Comparison of ENCODE assay signal across 19 cellular contexts in the genomic region with DNA sequence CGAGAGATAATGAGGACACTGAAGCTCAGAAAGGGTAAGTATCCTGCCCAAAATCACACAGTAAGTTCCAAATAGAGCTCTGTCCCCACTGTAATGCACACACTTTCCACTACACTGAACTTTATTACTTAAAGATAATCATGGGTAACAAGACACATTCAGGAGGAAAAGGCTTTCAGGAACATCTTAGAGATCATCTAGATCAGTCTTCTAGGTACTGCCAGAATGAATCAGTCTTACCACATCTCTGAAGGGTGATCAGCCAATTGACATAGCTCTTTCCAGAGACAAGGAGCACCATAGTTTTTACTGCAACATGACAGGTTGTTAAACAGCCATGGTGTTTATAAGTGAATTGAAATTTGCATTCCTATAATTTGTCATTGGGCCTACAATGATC.
"Had no signal": no experiment of that assay in that cellular context is flagged by ENCODE, and none has a peak within 500 bp of the region (broad histone marks: within the 10 kb centered on the region; RNA-seq: fewer than 3 reads in every experiment).

No MANE protein-coding gene starts in this region.

- H3K9me3 ChIP-seq: gastroesophageal sphincter, heart left ventricle, left lung, tibial artery had no signal

- H3K9me3 Mint-ChIP-seq: activated naive CD8-positive, alpha-beta T cell treated with anti-CD3 and anti-CD28 coated beads, Interleukin-2, amount 10 ng/mL, durations not matched to agents 7 days and 5 days; central memory CD8-positive, alpha-beta T cell; nephron; stimulated activated memory B cell treated with anti-CD40 and anti-IgM and Interleukin-4, amounts not matched to agents 10 μg/mL and 1 μg/mL and 100 μg/mL, for 72 hours had no signal

- DNase-seq: activated CD4-positive, alpha-beta T cell treated with anti-CD3 and anti-CD28 coated beads for 48 hours; activated gamma-delta T cell; activated naive CD8-positive, alpha-beta T cell treated with anti-CD3 and anti-CD28 coated beads, Interleukin-2, amount 10 ng/mL, durations not matched to agents 7 days and 5 days; activated T-cell treated with anti-CD3 and anti-CD28 coated beads for 4 hours; anterior cingulate cortex; brain microvascular endothelial cell; heart left ventricle; kidney; left lung; midbrain; stimulated activated CD4-positive, alpha-beta T cell treated with anti-CD3 and anti-CD28 coated beads, Interleukin-4, amount 100 ng/mL, for 24 hours; tibial artery; WERI-Rb-1 had no signal

- H3K4me3 Mint-ChIP-seq: activated naive CD8-positive, alpha-beta T cell treated with anti-CD3 and anti-CD28 coated beads, Interleukin-2, amount 10 ng/mL, durations not matched to agents 7 days and 5 days; central memory CD8-positive, alpha-beta T cell; nephron; stimulated activated memory B cell treated with anti-CD40 and anti-IgM and Interleukin-4, amounts not matched to agents 10 μg/mL and 1 μg/mL and 100 μg/mL, for 72 hours had no signal

- ATAC-seq: gastroesophageal sphincter; heart left ventricle; left lung; sciatic nerve; stimulated activated memory B cell treated with anti-CD40 and anti-IgM and Interleukin-4, amounts not matched to agents 10 μg/mL and 1 μg/mL and 100 μg/mL, for 72 hours had no signal

- H3K27me3 Mint-ChIP-seq: activated naive CD8-positive, alpha-beta T cell treated with anti-CD3 and anti-CD28 coated beads, Interleukin-2, amount 10 ng/mL, durations not matched to agents 7 days and 5 days; central memory CD8-positive, alpha-beta T cell; stimulated activated memory B cell treated with anti-CD40 and anti-IgM and Interleukin-4, amounts not matched to agents 10 μg/mL and 1 μg/mL and 100 μg/mL, for 72 hours had no signal

- H3K4me3 ChIP-seq: coronary artery, gastroesophageal sphincter, heart left ventricle, left lung, tibial artery had no signal

- H3K27me3 ChIP-seq: brain microvascular endothelial cell, gastroesophageal sphincter, heart left ventricle, left lung, tibial artery had no signal

- H3K36me3 ChIP-seq: brain microvascular endothelial cell, gastroesophageal sphincter, heart left ventricle, left lung, WERI-Rb-1 had no signal

- H3K27ac ChIP-seq: brain microvascular endothelial cell, coronary artery, gastroesophageal sphincter, heart left ventricle, left lung, tibial artery, WERI-Rb-1 had no signal

- H3K27ac Mint-ChIP-seq: activated naive CD8-positive, alpha-beta T cell treated with anti-CD3 and anti-CD28 coated beads, Interleukin-2, amount 10 ng/mL, durations not matched to agents 7 days and 5 days; nephron had no signal
